ENCODE assay signal across 11 cellular contexts in the genomic region with DNA sequence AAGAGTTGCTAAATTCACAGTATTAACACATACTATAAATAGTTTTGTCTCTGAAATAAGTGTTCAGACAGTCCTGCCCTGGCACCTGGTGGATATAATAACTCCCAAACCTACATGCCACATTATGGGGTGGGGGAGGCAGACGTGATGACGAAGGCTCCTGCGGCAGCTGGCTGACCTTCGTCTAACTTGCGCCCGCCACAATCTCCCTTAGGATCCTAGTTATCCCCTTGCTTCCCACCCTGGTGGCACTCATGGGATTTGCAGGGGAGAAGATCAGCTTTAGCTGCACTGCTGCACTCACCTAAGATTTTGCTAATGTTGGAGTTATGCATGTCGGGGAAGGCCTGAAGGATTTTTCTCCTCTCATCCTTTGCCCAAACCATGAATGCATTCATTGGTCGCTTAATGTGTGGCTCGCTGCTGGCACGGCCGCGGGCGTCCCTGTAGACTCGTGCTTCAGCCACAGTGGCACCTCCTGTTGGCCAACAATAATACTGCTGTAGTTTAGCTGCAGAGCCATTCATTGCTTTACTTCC.
DNase-seq lines count a peak whose midpoint lies in the region; ATAC-seq and TF ChIP-seq lines count a peak whose summit lies in the region.
"Had no signal": no experiment of that assay in that cellular context is flagged by ENCODE, and none has a peak within 500 bp of the region (broad histone marks: within the 10 kb centered on the region; RNA-seq: fewer than 3 reads in every experiment).

No MANE protein-coding gene starts in this region.

- WGBS in heart right ventricle, 2 donors, result 49 to 67% methylated on average over 14 of the region's 14 CpGs

- H3K4me2 ChIP-seq in GM23338, result peak overlapping the region; percentile 73; the same call in 1 of the 2 replicates

- H3K4me3 ChIP-seq in GM23338, result peak overlapping the region; percentile 40; the same call in 1 of the 2 replicates
- no peak overlapping the region for H3K4me3 ChIP-seq in SK-N-MC
- H3K4me3 ChIP-seq in heart right ventricle, result no peak overlapping the region
- no peak overlapping the region for H3K4me3 ChIP-seq in naive thymus-derived CD4-positive, alpha-beta T cell (ENCODE audit: low read length)

- peaks cover 13% of the 10 kb centered on the region for H3K4me1 Mint-ChIP-seq in GM23338
- peaks cover 20% of the 10 kb centered on the region for H3K4me1 Mint-ChIP-seq in progenitor cell of endocrine pancreas (ENCODE audit: low read depth)
- no peaks in the 10 kb centered on the region for H3K4me1 Mint-ChIP-seq in naive thymus-derived CD4-positive, alpha-beta T cell

- H3K27me3 Mint-ChIP-seq in GM23338 (ENCODE audit: insufficient read depth, low read depth, poor library complexity) (peaks cover 53% of the 10 kb centered on the region), progenitor cell of endocrine pancreas (peaks cover 11% of the 10 kb centered on the region)
- H3K27me3 Mint-ChIP-seq in naive thymus-derived CD4-positive, alpha-beta T cell, result no peaks in the 10 kb centered on the region

- H3K36me3 ChIP-seq in GM23338 (ENCODE audit: insufficient read depth), result no peaks in the 10 kb centered on the region
- H3K36me3 ChIP-seq in SK-N-MC (ENCODE audit: insufficient read depth, low read length), result peaks cover 70% of the 10 kb centered on the region
- peaks cover 0 to 18% (median 0%) of the 10 kb centered on the region in 9 donors for H3K36me3 ChIP-seq in heart right ventricle
- H3K36me3 ChIP-seq in naive thymus-derived CD4-positive, alpha-beta T cell (ENCODE audit: control insufficient read depth in 2 of 3, insufficient read depth in 3 of 3, low read length in 3 of 3), result no peaks in the 10 kb centered on the region

- no peak overlapping the region for H2AFZ ChIP-seq in GM23338

- no peaks in the 10 kb centered on the region for H3F3A ChIP-seq in GM23338 (replicated peaks; ENCODE audit: low read depth)

- H3K9me2 ChIP-seq in GM23338 (ENCODE audit: insufficient read depth), result no peaks in the 10 kb centered on the region

- POLR2A ChIA-PET in naive thymus-derived CD4-positive, alpha-beta T cell (lab: Charles Lee), result no interaction called here

- H3K79me2 ChIP-seq in GM23338 (replicated peaks; ENCODE audit: insufficient read depth), result no peaks in the 10 kb centered on the region

- H3K4me1 ChIP-seq in GM23338 (ENCODE audit: insufficient read depth) (no peaks in the 10 kb centered on the region), heart right ventricle (peaks cover 0 to 16% (median 8%) of the 10 kb centered on the region in 9 donors)
- no peaks in the 10 kb centered on the region for H3K4me1 ChIP-seq in naive thymus-derived CD4-positive, alpha-beta T cell (ENCODE audit: control insufficient read depth in 2 of 2, insufficient read depth in 2 of 2, low read length in 2 of 2)

- peak; percentile 72 to 95 for TF ChIP-seq CTCF in GM23338 (conservative IDR thresholded peaks at IDR 0.05; ENCODE audit: low read depth in 2 of 2)
- peak in 6 of 9 donors; percentile 2 to 45 (median 34) for TF ChIP-seq CTCF in heart right ventricle (IDR thresholded peaks at IDR 0.05)
- peak; percentile 45 for TF ChIP-seq CTCF in progenitor cell of endocrine pancreas (IDR thresholded peaks at IDR 0.05; ENCODE audit: unreplicated experiment)

- DNase-seq in GM23338 (ENCODE audit: low spot score) (peak; percentile 85), SK-N-MC (ENCODE audit: low read depth, low spot score) (no peak), heart right ventricle (peak in 1 of 2 donors; percentile 14), progenitor cell of endocrine pancreas (ENCODE audit: low spot score, unreplicated experiment) (no peak), NCI-H1417 (lab: John Stamatoyannopoulos, UW) (no peak), germinal center (ENCODE audit: low spot score) (no peak), NCI-H1930 (lab: John Stamatoyannopoulos, UW) (no peak)
- DNase-seq in naive thymus-derived CD4-positive, alpha-beta T cell, result no peak
- DNase-seq: activated gamma-delta T cell, NCI-H2107, T1000 had no signal

- H3K27ac ChIP-seq in GM23338 (ENCODE audit: low read depth) (no peak overlapping the region), SK-N-MC (peak overlapping the region; percentile 47), heart right ventricle (peak overlapping the region in 2 of 10 donors; percentile 8 to 19)
- no peak overlapping the region for H3K27ac ChIP-seq in naive thymus-derived CD4-positive, alpha-beta T cell (ENCODE audit: low read depth, low read length)

- peak overlapping the region; percentile 59; the same call in 2 of the 3 replicates for H3K4me3 Mint-ChIP-seq in GM23338
- H3K4me3 Mint-ChIP-seq in progenitor cell of endocrine pancreas (ENCODE audit: low read depth), result no peak overlapping the region
- H3K4me3 Mint-ChIP-seq in naive thymus-derived CD4-positive, alpha-beta T cell, result no peak overlapping the region

- ATAC-seq in GM23338 (peak; percentile 94), heart right ventricle (peak; percentile 42 to 87 (median 76))
- no peak for ATAC-seq in naive thymus-derived CD4-positive, alpha-beta T cell

- no peaks in the 10 kb centered on the region for H3K36me3 Mint-ChIP-seq in GM23338 (ENCODE audit: low read depth)
- peaks cover 5% of the 10 kb centered on the region for H3K36me3 Mint-ChIP-seq in progenitor cell of endocrine pancreas (ENCODE audit: insufficient read depth)
- H3K36me3 Mint-ChIP-seq in naive thymus-derived CD4-positive, alpha-beta T cell, result no peaks in the 10 kb centered on the region

- H3K27me3 ChIP-seq in GM23338 (ENCODE audit: insufficient read depth) (peaks cover 83% of the 10 kb centered on the region), heart right ventricle (no peaks in the 10 kb centered on the region)
- H3K27me3 ChIP-seq in naive thymus-derived CD4-positive, alpha-beta T cell (ENCODE audit: control insufficient read depth in 2 of 2, insufficient read depth in 2 of 2, low read length in 2 of 2), result no peaks in the 10 kb centered on the region

- no peaks in the 10 kb centered on the region for H3K9me3 Mint-ChIP-seq in GM23338
- no peaks in the 10 kb centered on the region for H3K9me3 Mint-ChIP-seq in progenitor cell of endocrine pancreas (ENCODE audit: low read depth)
- peaks cover 0 to 7% (median 0%) of the 10 kb centered on the region in 11 donors for H3K9me3 Mint-ChIP-seq in naive thymus-derived CD4-positive, alpha-beta T cell

- CTCF ChIA-PET in naive thymus-derived CD4-positive, alpha-beta T cell (lab: Charles Lee), result no interaction called here

- H4K20me1 ChIP-seq in GM23338 (replicated peaks; ENCODE audit: insufficient read depth), result peaks cover 3% of the 10 kb centered on the region; the same call in 1 of the 2 replicates

- no peak overlapping the region for H3K9ac ChIP-seq in SK-N-MC (ENCODE audit: insufficient read length)

- no peaks in the 10 kb centered on the region for H3K9me3 ChIP-seq in SK-N-MC (ENCODE audit: low read depth, low read length)
- no peaks in the 10 kb centered on the region for H3K9me3 ChIP-seq in heart right ventricle
- H3K9me3 ChIP-seq in naive thymus-derived CD4-positive, alpha-beta T cell (ENCODE audit: control insufficient read depth in 2 of 3, low read length in 3 of 3), result no peaks in the 10 kb centered on the region

- H3K27ac Mint-ChIP-seq in GM23338 (no peak overlapping the region), progenitor cell of endocrine pancreas (no peak overlapping the region)
- no peak overlapping the region for H3K27ac Mint-ChIP-seq in naive thymus-derived CD4-positive, alpha-beta T cell

- intact Hi-C loops in heart right ventricle (cut with DNase I), result loop anchor here in 1 of 10 donors (10.0 kb wide), 1 partner anchor 164 kb away; no protein-coding TSS in a partner anchor
- intact Hi-C loops in naive thymus-derived CD4-positive, alpha-beta T cell (cut with micrococcal nuclease), result no loop called here

TF ChIP-seq in GM23338, 12 proteins besides CTCF, POLR2A, EP300 and RAD21:
- TF ChIP-seq NANOG (IDR thresholded peaks at IDR 0.05; ENCODE audit: borderline replicate concordance) (no peak), EZH2phosphoT487 (IDR thresholded peaks at IDR 0.05; ENCODE audit: unreplicated experiment) (no peak), EZH2 (IDR thresholded peaks at IDR 0.05; ENCODE audit: low read depth, unreplicated experiment) (no peak)
